ENCODE assay signal across 1 cellular context in the genomic region with DNA sequence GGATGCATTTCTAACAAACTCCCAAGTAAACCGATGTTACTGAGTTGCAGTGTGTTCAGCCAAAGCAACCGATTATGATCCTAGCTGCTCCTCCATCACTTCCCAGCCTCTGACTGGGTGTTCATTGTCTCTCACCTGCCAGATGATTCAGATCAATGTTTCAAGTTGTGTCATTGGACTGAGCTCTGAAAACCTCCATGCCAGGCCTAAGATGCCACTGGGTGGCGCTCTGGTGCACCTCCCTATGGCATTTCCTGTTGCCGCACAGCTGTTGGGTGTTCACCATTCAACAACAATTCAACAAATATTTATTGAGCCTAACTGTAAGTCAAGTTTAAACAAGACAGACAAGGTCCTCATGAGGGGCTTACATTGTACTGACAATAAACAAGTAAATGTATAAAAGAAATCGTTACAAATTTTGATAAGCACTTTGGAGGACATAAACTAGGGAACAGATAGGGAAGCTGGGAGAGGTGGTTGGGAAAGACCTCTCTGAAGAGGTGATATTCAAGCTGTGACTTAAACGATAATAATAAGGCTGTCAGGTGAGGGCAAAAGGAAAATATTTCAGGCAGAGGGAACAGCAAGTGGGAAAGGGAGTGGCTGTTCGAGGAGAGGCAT.
TF ChIP-seq lines count a peak whose summit lies in the region.

No MANE protein-coding gene starts in this region.

TF ChIP-seq in GM12878, 131 proteins besides CTCF, POLR2A, EP300 and RAD21 (continued from another document):
- TF ChIP-seq, protein P1, sequence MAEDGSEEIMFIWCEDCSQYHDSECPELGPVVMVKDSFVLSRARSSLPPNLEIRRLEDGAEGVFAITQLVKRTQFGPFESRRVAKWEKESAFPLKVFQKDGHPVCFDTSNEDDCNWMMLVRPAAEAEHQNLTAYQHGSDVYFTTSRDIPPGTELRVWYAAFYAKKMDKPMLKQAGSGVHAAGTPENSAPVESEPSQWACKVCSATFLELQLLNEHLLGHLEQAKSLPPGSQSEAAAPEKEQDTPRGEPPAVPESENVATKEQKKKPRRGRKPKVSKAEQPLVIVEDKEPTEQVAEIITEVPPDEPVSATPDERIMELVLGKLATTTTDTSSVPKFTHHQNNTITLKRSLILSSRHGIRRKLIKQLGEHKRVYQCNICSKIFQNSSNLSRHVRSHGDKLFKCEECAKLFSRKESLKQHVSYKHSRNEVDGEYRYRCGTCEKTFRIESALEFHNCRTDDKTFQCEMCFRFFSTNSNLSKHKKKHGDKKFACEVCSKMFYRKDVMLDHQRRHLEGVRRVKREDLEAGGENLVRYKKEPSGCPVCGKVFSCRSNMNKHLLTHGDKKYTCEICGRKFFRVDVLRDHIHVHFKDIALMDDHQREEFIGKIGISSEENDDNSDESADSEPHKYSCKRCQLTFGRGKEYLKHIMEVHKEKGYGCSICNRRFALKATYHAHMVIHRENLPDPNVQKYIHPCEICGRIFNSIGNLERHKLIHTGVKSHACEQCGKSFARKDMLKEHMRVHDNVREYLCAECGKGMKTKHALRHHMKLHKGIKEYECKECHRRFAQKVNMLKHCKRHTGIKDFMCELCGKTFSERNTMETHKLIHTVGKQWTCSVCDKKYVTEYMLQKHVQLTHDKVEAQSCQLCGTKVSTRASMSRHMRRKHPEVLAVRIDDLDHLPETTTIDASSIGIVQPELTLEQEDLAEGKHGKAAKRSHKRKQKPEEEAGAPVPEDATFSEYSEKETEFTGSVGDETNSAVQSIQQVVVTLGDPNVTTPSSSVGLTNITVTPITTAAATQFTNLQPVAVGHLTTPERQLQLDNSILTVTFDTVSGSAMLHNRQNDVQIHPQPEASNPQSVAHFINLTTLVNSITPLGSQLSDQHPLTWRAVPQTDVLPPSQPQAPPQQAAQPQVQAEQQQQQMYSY (CRISPR knock-in tag; IDR thresholded peaks at IDR 0.05) = no peak
- TF ChIP-seq PML (IDR thresholded peaks at IDR 0.05; ENCODE audit: low read length) (no peak), SMC3 (IDR thresholded peaks at IDR 0.05; ENCODE audit: borderline replicate concordance, low read length) (peak; percentile 67; the same call in 1 of the 2 replicates), RBBP5 (conservative IDR thresholded peaks at IDR 0.05) (no peak), POLR2AphosphoS5 (IDR thresholded peaks at IDR 0.05; ENCODE audit: low read length) (no peak), GATAD2B (conservative IDR thresholded peaks at IDR 0.05; ENCODE audit: low read depth) (no peak), BRCA1 (IDR thresholded peaks at IDR 0.05; ENCODE audit: low read depth, low read length) (no peak), HDGF (IDR thresholded peaks at IDR 0.05) (no peak), SRF (IDR thresholded peaks at IDR 0.05; ENCODE audit: low read depth in 2 of 2, low read length in 2 of 2) (no peak), RUNX3 (IDR thresholded peaks at IDR 0.05; ENCODE audit: low read length) (no peak), MEF2B (IDR thresholded peaks at IDR 0.05; ENCODE audit: partially characterized antibody, poor library complexity, severe bottlenecking) (no peak), PBX3 (IDR thresholded peaks at IDR 0.05; ENCODE audit: insufficient replicate concordance, low read depth, low read length) (no peak), YY1 (IDR thresholded peaks at IDR 0.05; ENCODE audit: low read depth, low read length) (peak; percentile 63; the same call in 1 of the 2 replicates), EZH2 (IDR thresholded peaks at IDR 0.05; ENCODE audit: borderline replicate concordance, control insufficient read depth, low read depth, low read length) (no peak)
